ENCODE assay signal across 10 cellular contexts in the genomic region with DNA sequence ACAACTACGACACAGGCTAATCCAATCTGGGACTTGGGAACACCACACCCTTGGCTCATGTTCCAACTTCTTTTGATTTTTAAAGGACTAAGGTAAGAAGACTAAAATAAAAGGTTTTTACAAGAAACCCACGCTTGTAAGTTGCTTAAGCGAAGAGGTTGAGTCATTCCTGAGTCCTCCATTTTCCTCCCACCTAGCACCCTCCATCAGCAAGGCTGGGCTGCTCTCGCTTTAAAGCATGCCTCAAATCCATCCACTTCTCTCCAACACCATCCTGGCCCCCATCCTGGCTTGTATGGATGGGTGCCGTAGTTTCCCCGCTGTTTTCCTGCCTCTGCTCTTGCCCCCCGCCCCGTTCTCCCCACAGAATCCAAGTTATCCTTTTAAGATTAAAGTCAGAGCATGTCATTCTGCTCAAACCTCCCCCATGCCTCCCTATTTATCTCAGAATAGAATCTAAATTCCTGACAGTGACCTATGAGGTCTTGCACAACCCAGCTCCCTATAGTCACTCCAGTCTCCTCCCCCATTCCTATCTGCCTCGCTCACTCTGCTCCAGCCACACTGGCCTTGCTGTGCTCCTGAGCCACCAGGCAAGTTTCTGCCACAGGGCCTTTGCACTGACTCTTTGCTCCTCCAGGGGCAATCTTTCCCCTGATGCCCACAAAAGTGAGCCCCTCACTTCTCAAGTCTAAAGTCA. TPM values are rescaled to one million over a fixed set of nuclear protein-coding genes. Genes with fewer than 3 reads are reported as not detected.
DNase-seq lines count a peak whose midpoint lies in the region; ATAC-seq, FAIRE-seq and TF ChIP-seq lines count a peak whose summit lies in the region.
"Had no signal": no experiment of that assay in that cellular context is flagged by ENCODE, and none has a peak within 500 bp of the region (broad histone marks: within the 10 kb centered on the region; RNA-seq: fewer than 3 reads in every experiment).

No MANE protein-coding gene starts in this region.

- FAIRE-seq in astrocyte (lab: Jason Lieb, UNC), result no peak
- no peak for FAIRE-seq in urothelium cell line (lab: Jason Lieb, UNC)

- peak overlapping the region; percentile 30 for H2AFZ ChIP-seq in astrocyte (ENCODE audit: low read depth, low read length)

- DNase-seq in cardiac muscle cell (ENCODE audit: low read depth in 1 of 2, low spot score in 1 of 2), result peak in 1 of 2 donors; percentile 81
- DNase-seq in right atrium auricular region (ENCODE audit: low spot score), result no peak
- peak; percentile 80 for DNase-seq in astrocyte (ENCODE audit: low read depth)
- DNase-seq in kidney epithelial cell (ENCODE audit: low read depth), result peak; percentile 75
- peak; percentile 66 for DNase-seq in urothelium cell line (ENCODE audit: low spot score)
- no peak for DNase-seq in ovary
- no peak for DNase-seq in NCI-H2029 (lab: John Stamatoyannopoulos, UW)
- DNase-seq: NCI-H2081 treated with DMSO at 0.1 percent for 48 hours had no signal

- peak overlapping the region; percentile 75 for H3K4me2 ChIP-seq in astrocyte (ENCODE audit: low read length)

- H3K9me3 ChIP-seq in cardiac muscle cell (ENCODE audit: low read depth), result no peaks in the 10 kb centered on the region
- no peaks in the 10 kb centered on the region for H3K9me3 ChIP-seq in right atrium auricular region
- no peaks in the 10 kb centered on the region for H3K9me3 ChIP-seq in astrocyte (ENCODE audit: insufficient read depth, low read depth, low read length)
- no peaks in the 10 kb centered on the region for H3K9me3 ChIP-seq in ovary

- H3K9me3 Mint-ChIP-seq in astrocyte (ENCODE audit: unreplicated experiment), result peaks cover 4% of the 10 kb centered on the region

- H3K27ac Mint-ChIP-seq in astrocyte (ENCODE audit: unreplicated experiment), result peak overlapping the region; percentile 95

- peaks cover 3% of the 10 kb centered on the region for H3K27me3 Mint-ChIP-seq in astrocyte (ENCODE audit: low read depth, unreplicated experiment)

- TF ChIP-seq CTCF in cardiac muscle cell (IDR thresholded peaks at IDR 0.05; ENCODE audit: low read depth, low read length) (no peak), right atrium auricular region (IDR thresholded peaks at IDR 0.05) (no peak), astrocyte (IDR thresholded peaks at IDR 0.05; ENCODE audit: insufficient read depth, low read depth, low read length) (no peak), kidney epithelial cell (IDR thresholded peaks at IDR 0.05; ENCODE audit: insufficient read depth, low read length, poor library complexity, severe bottlenecking) (no peak), ovary (IDR thresholded peaks at IDR 0.05) (no peak)

- H3K36me3 ChIP-seq in cardiac muscle cell (no peaks in the 10 kb centered on the region), right atrium auricular region (no peaks in the 10 kb centered on the region), astrocyte (ENCODE audit: insufficient read depth, low read length) (no peaks in the 10 kb centered on the region), kidney epithelial cell (ENCODE audit: control insufficient read depth, insufficient read depth, low read length) (no peaks in the 10 kb centered on the region), ovary (no peaks in the 10 kb centered on the region)

- TF ChIP-seq EP300 in ovary (IDR thresholded peaks at IDR 0.05), result no peak

- no peaks in the 10 kb centered on the region for H3K79me2 ChIP-seq in astrocyte (ENCODE audit: insufficient read depth, low read length)

- 79 to 95% (median 82%) methylated on average over 9 of the region's 9 CpGs for WGBS in ovary, 3 donors

- H3K4me1 ChIP-seq in cardiac muscle cell (ENCODE audit: low read depth) (peaks cover 11% of the 10 kb centered on the region), right atrium auricular region (peaks cover 0 to 15% of the 10 kb centered on the region in 2 donors), astrocyte (ENCODE audit: insufficient read depth, low read length) (peaks cover 10% of the 10 kb centered on the region), ovary (ENCODE audit: insufficient read depth) (peaks cover 20% of the 10 kb centered on the region)

- peaks cover 3% of the 10 kb centered on the region for H3K36me3 Mint-ChIP-seq in astrocyte (ENCODE audit: low read depth, unreplicated experiment)

- H3K27me3 ChIP-seq in cardiac muscle cell, result no peaks in the 10 kb centered on the region
- no peaks in the 10 kb centered on the region for H3K27me3 ChIP-seq in right atrium auricular region
- no peaks in the 10 kb centered on the region for H3K27me3 ChIP-seq in astrocyte (ENCODE audit: insufficient read depth, low read length)
- no peaks in the 10 kb centered on the region for H3K27me3 ChIP-seq in kidney epithelial cell (ENCODE audit: control insufficient read depth, insufficient read depth, low read length)
- H3K27me3 ChIP-seq in ovary, result no peaks in the 10 kb centered on the region
- H3K27me3 ChIP-seq: BLaER1 treated with 17β-estradiol and CSF1 and Interleukin-3, amounts not matched to agents 10 nM and 100 nM had no signal

- H3K27ac ChIP-seq in cardiac muscle cell, result peak overlapping the region; percentile 66
- no peak overlapping the region for H3K27ac ChIP-seq in right atrium auricular region
- H3K27ac ChIP-seq in astrocyte (ENCODE audit: low read depth, low read length), result peak overlapping the region; percentile 79
- peak overlapping the region in 1 of 2 donors; percentile 40 for H3K27ac ChIP-seq in ovary

- no peak for ATAC-seq in GM18861 (IDR thresholded peaks at IDR 0.05; ENCODE audit: unreplicated experiment)

- no peak overlapping the region for H3K4me3 ChIP-seq in cardiac muscle cell
- H3K4me3 ChIP-seq in right atrium auricular region, result no peak overlapping the region
- no peak overlapping the region for H3K4me3 ChIP-seq in astrocyte (ENCODE audit: insufficient read depth, low read depth, low read length)
- H3K4me3 ChIP-seq in kidney epithelial cell (ENCODE audit: low read depth, low read length), result no peak overlapping the region
- no peak overlapping the region for H3K4me3 ChIP-seq in ovary
- H3K4me3 ChIP-seq: BLaER1 treated with 17β-estradiol and CSF1 and Interleukin-3, amounts not matched to agents 10 nM and 100 nM had no signal

- no peak for TF ChIP-seq POLR2A in ovary (IDR thresholded peaks at IDR 0.05)

- peaks cover 12% of the 10 kb centered on the region for H4K20me1 ChIP-seq in astrocyte (ENCODE audit: insufficient read depth, low read length)

- H3K4me3 Mint-ChIP-seq in astrocyte (ENCODE audit: unreplicated experiment), result peak overlapping the region; percentile 18

- H3K4me1 Mint-ChIP-seq in astrocyte (ENCODE audit: low read depth, unreplicated experiment), result peaks cover 23% of the 10 kb centered on the region

- peak overlapping the region; percentile 57 for H3K9ac ChIP-seq in astrocyte (ENCODE audit: low read length)

- intact Hi-C loops in ovary (cut with DNase I), result no loop called here

RNA-seq across cellular contexts. Expression of a gene that starts 34.5 kb away (rescaled TPM):
- 37.7 and 37.9 TPM in 2 replicates for total RNA-seq in cardiac muscle cell
- polyA plus RNA-seq in cardiac muscle cell, result 42.5 and 46.3 TPM in 2 replicates
- total RNA-seq in right atrium auricular region, result 10 to 100 TPM; 14.9 to 22.6 TPM
- total RNA-seq in astrocyte, result 44.5 and 48.4 TPM in 2 replicates
- total RNA-seq in kidney epithelial cell, result 30.0 and 36.1 TPM in 2 replicates
- total RNA-seq in ovary, result 100 to 1,000 TPM in 3 of 7 donors, 10 to 100 TPM in 4; 20.8 to 155 (median 81.7) TPM
- 1,000 to 10,000 TPM in 1 of 2 donors, 10 to 100 TPM in 1; 59.4 to 1,262 TPM for polyA plus RNA-seq in ovary

Comparison
In these comparisons a context has a peak if more than half of its experiments do, and no peak if none do; other contexts are left out.
1. H3K27ac ChIP-seq: peak in cardiac muscle cell (single experiment) and astrocyte (single experiment); none in right atrium auricular region (0 of 2).
2. DNase-seq: peak in astrocyte (single experiment), kidney epithelial cell (single experiment) and urothelium cell line (single experiment); none in right atrium auricular region (single experiment), ovary (0 of 5) and NCI-H2029 (single experiment).